Comparison of ENCODE assay signal across 17 cellular contexts in genomic region chr7:20783131-20783715, GRCh38. TPM values are rescaled to one million over a fixed set of nuclear protein-coding genes. Genes with fewer than 3 reads are reported as not detected.
DNase-seq lines count a peak whose midpoint lies in the region; ATAC-seq and TF ChIP-seq lines count a peak whose summit lies in the region.
"Had no signal": no experiment of that assay in that cellular context is flagged by ENCODE, and none has a peak within 500 bp of the region (broad histone marks: within the 10 kb centered on the region; RNA-seq: fewer than 3 reads in every experiment).

No MANE protein-coding gene starts in this region.

- peaks cover 72% of the 10 kb centered on the region for H3K4me1 Mint-ChIP-seq in neural crest cell

- peak overlapping the region; percentile 84 for H3K4me3 ChIP-seq in HUES6 (ENCODE audit: low read depth, low read length)
- H3K4me3 ChIP-seq: PC-9 had no signal

- peak overlapping the region; percentile 97 for H3K27ac ChIP-seq in HUES6 (ENCODE audit: low read depth, low read length)
- peak overlapping the region; percentile 77 for H3K27ac ChIP-seq in epithelial cell of prostate
- H3K27ac ChIP-seq: PC-9, right atrium auricular region had no signal

- H3K9me3 ChIP-seq in HUES6 (ENCODE audit: control insufficient read depth, insufficient read depth, low read depth, low read length) = no peaks in the 10 kb centered on the region
- H3K9me3 ChIP-seq: right atrium auricular region had no signal

- peaks cover 15% of the 10 kb centered on the region for H3K36me3 Mint-ChIP-seq in neural crest cell (ENCODE audit: low read depth)
- H3K36me3 Mint-ChIP-seq: CD4-positive, CD25-positive, alpha-beta regulatory T cell had no signal

- no peak for TF ChIP-seq CTCF in GM10266 (IDR thresholded peaks at IDR 0.05; ENCODE audit: control insufficient read depth, insufficient read depth, low read depth, missing control alignments)
- TF ChIP-seq CTCF in neural crest cell (conservative IDR thresholded peaks at IDR 0.05) = no peak

- ATAC-seq in HG02970 (IDR thresholded peaks at IDR 0.05; ENCODE audit: low FRiP score, unreplicated experiment) = no peak
- ATAC-seq: activated T-helper 17 cell treated with anti-CD3 and anti-CD28 coated beads, Interleukin-2, amount 50 U/mL, for 72 hours had no signal

- peaks cover 36% of the 10 kb centered on the region for H3K4me1 ChIP-seq in HUES6 (ENCODE audit: control insufficient read depth, insufficient read depth, low read length)

- peaks cover 29% of the 10 kb centered on the region for H3K27me3 ChIP-seq in HUES6 (ENCODE audit: control insufficient read depth, insufficient read depth, low read length)

- peak overlapping the region; percentile 92 for H3K9ac ChIP-seq in HUES6 (ENCODE audit: low read length)

- H3K9me3 Mint-ChIP-seq in neural crest cell = no peaks in the 10 kb centered on the region

- peak; percentile 35 for DNase-seq in GM10266 (ENCODE audit: extremely low spot score)
- no peak for DNase-seq in epithelial cell of prostate (ENCODE audit: low read depth, low spot score)
- DNase-seq in neural crest cell (ENCODE audit: low read depth, low spot score) = no peak
- no peak for DNase-seq in ecto neural progenitor cell (ENCODE audit: low spot score)
- no peak for DNase-seq in NCI-H2171 (lab: John Stamatoyannopoulos, UW)
- DNase-seq: activated CD4-positive, alpha-beta T cell treated with anti-CD3 and anti-CD28 coated beads for 1 hour; anterior cingulate cortex; CD4-positive, CD25-positive, alpha-beta regulatory T cell; NCI-H1105; PC-9; stimulated activated CD4-positive, alpha-beta T cell treated with anti-CD3 and anti-CD28 coated beads, Interleukin-2, amount 100 ng/mL, for 48 hours had no signal

- H3K27me3 Mint-ChIP-seq in neural crest cell (ENCODE audit: low read depth) = peaks cover 88% of the 10 kb centered on the region

- peak overlapping the region; percentile 92 for H3K27ac Mint-ChIP-seq in neural crest cell (ENCODE audit: unreplicated experiment)

- H3K4me3 Mint-ChIP-seq in neural crest cell = peak overlapping the region; percentile 96

- H3K36me3 ChIP-seq in HUES6 (ENCODE audit: control insufficient read depth, insufficient read depth, low read length) = no peaks in the 10 kb centered on the region; the same call in 1 of the 2 replicates
- H3K36me3 ChIP-seq: right atrium auricular region had no signal

RNA-seq across cellular contexts. Expression of gene SP8, which starts 3.5 kb away (rescaled TPM):
- total RNA-seq in neural crest cell = 33.7 and 34.1 TPM in 2 replicates
- total RNA-seq: activated T-helper 17 cell treated with anti-CD3 and anti-CD28 coated beads, Interleukin-2, amount 50 U/mL, for 72 hours; CD4-positive, CD25-positive, alpha-beta regulatory T cell; fibroblast of villous mesenchyme; mucosa of gallbladder; PC-9; right atrium auricular region had no signal
